In genomic region chr7:872685-873084, GRCh38 we compare ENCODE assay signal across 8 cellular contexts. TPM values are rescaled to one million over a fixed set of nuclear protein-coding genes. Genes with fewer than 3 reads are reported as not detected.
A peak's percentile ranks its signal among the peaks of the same experiment; 100 is the strongest.
DNase-seq lines count a peak whose midpoint lies in the region; ATAC-seq and TF ChIP-seq lines count a peak whose summit lies in the region.
"Not testable (repeated sequence)": the region's sequence is repeated elsewhere in the genome, so short reads cannot be mapped to it uniquely, and the experiment has no call there.

No MANE protein-coding gene starts in this region.

- not testable (repeated sequence) for H2BK12ac ChIP-seq in mesenchymal stem cell (ENCODE audit: low read length in 2 of 2)

- H3K27ac ChIP-seq in ACC112 (ENCODE audit: low read depth, low read length) (peak overlapping the region; percentile 9; the same call in 1 of the 2 replicates), coronary artery (peak overlapping the region; percentile 34 to 68), skeletal muscle tissue (ENCODE audit: low read depth, low read length) (peak overlapping the region; percentile 13), tibial nerve (peak overlapping the region in 3 of 4 donors; percentile 7 to 73 (median 69))
- H3K27ac ChIP-seq in mesenchymal stem cell (ENCODE audit: low read length, poor library complexity, severe bottlenecking), result not testable (repeated sequence)

- H2BK120ac ChIP-seq in mesenchymal stem cell (ENCODE audit: low read depth, low read length), result not testable (repeated sequence)

- H3K14ac ChIP-seq in mesenchymal stem cell (ENCODE audit: low read length in 2 of 2), result not testable (repeated sequence)

- not testable (repeated sequence) for H2AFZ ChIP-seq in ACC112 (ENCODE audit: low read length, unreplicated experiment); mesenchymal stem cell (ENCODE audit: low read depth, low read length)

- not testable (repeated sequence) for H2BK15ac ChIP-seq in mesenchymal stem cell (ENCODE audit: low read depth, poor library complexity, severe bottlenecking)

- H3K27me3 ChIP-seq in ACC112 (ENCODE audit: insufficient read depth, low read length); mesenchymal stem cell (ENCODE audit: control insufficient read depth in 1 of 2, insufficient read depth in 1 of 2, low read length in 2 of 2); skeletal muscle tissue (ENCODE audit: control insufficient read depth in 3 of 3, insufficient read depth in 3 of 3, low read length in 3 of 3); tibial nerve: not testable (repeated sequence)

- not testable (repeated sequence) for TF ChIP-seq POLR2A in tibial nerve (IDR thresholded peaks at IDR 0.05)

- H2BK5ac ChIP-seq in mesenchymal stem cell (ENCODE audit: low read depth, low read length, poor library complexity, severe bottlenecking), result not testable (repeated sequence)

- peaks cover 25% of the 10 kb centered on the region for H3K79me1 ChIP-seq in mesenchymal stem cell (replicated peaks; ENCODE audit: low read length, poor library complexity, severe bottlenecking)

- TF ChIP-seq CTCF in coronary artery (IDR thresholded peaks at IDR 0.05); tibial nerve (IDR thresholded peaks at IDR 0.05): not testable (repeated sequence)

- H3K23ac ChIP-seq in mesenchymal stem cell (ENCODE audit: low read length in 2 of 2), result not testable (repeated sequence)

- not testable (repeated sequence) for TF ChIP-seq EP300 in tibial nerve (IDR thresholded peaks at IDR 0.05)

- H3K27me3 Mint-ChIP-seq in IgD-negative memory B cell; activated naive CD8-positive, alpha-beta T cell: not testable (repeated sequence)

- H3K36me3 ChIP-seq in ACC112 (ENCODE audit: insufficient read depth, low read length) (peaks cover 16% of the 10 kb centered on the region; the same call in 1 of the 2 replicates), mesenchymal stem cell (ENCODE audit: control insufficient read depth in 1 of 2, insufficient read depth in 2 of 2, low read depth in 1 of 2, low read length in 2 of 2) (peaks cover 43 to 69% of the 10 kb centered on the region in 2 experiments), skeletal muscle tissue (ENCODE audit: control insufficient read depth in 3 of 3, insufficient read depth in 3 of 3, low read length in 3 of 3) (peaks cover 37 to 45% (median 40%) of the 10 kb centered on the region in 3 donors), tibial nerve (peaks cover 0 to 57% (median 4%) of the 10 kb centered on the region in 3 donors)

- not testable (repeated sequence) for H3K4ac ChIP-seq in mesenchymal stem cell (ENCODE audit: low read depth in 1 of 2, low read length in 2 of 2)

- not testable (repeated sequence) for H3K9me3 Mint-ChIP-seq in IgD-negative memory B cell; activated naive CD8-positive, alpha-beta T cell (ENCODE audit: low read depth)

- H3K4me2 ChIP-seq in mesenchymal stem cell (ENCODE audit: low read length, poor library complexity, severe bottlenecking), result not testable (repeated sequence)

- peak overlapping the region; percentile 61 for H3K9ac ChIP-seq in mesenchymal stem cell (ENCODE audit: low read length)
- H3K9ac ChIP-seq in skeletal muscle tissue (ENCODE audit: low read depth in 1 of 3, low read length in 3 of 3), result not testable (repeated sequence)

- H3K27ac Mint-ChIP-seq in IgD-negative memory B cell, result peak overlapping the region in 2 of 3 donors; percentile 94
- peak overlapping the region; percentile 22 for H3K27ac Mint-ChIP-seq in activated naive CD8-positive, alpha-beta T cell

- 93% methylated on average over 19 of the region's 19 CpGs for WGBS in mesenchymal stem cell
- 88 to 89% methylated on average over 19 of the region's 19 CpGs for WGBS in tibial nerve, 2 donors

- H4K91ac ChIP-seq in mesenchymal stem cell (ENCODE audit: low read length), result not testable (repeated sequence)

- not testable (repeated sequence) for H3K79me2 ChIP-seq in ACC112 (ENCODE audit: control insufficient read depth, insufficient read depth, low read length, unreplicated experiment)

- H2AK5ac ChIP-seq in mesenchymal stem cell (ENCODE audit: low read length, severe bottlenecking), result not testable (repeated sequence)

- H3K4me3 Mint-ChIP-seq in IgD-negative memory B cell, result peak overlapping the region in 2 of 4 donors; percentile 56 to 89
- H3K4me3 Mint-ChIP-seq in activated naive CD8-positive, alpha-beta T cell, result not testable (repeated sequence)

- H3K4me3 ChIP-seq in ACC112 (ENCODE audit: low read depth, low read length); coronary artery; mesenchymal stem cell (ENCODE audit: insufficient read depth in 1 of 2, low read depth in 1 of 2, low read length in 2 of 2); skeletal muscle tissue (ENCODE audit: low read length in 3 of 3); tibial nerve: not testable (repeated sequence)

- not testable (repeated sequence) for H3K36me3 Mint-ChIP-seq in IgD-negative memory B cell; activated naive CD8-positive, alpha-beta T cell

- H3K4me1 Mint-ChIP-seq in IgD-negative memory B cell, result peaks cover 7 to 10% (median 8%) of the 10 kb centered on the region in 3 donors
- peaks cover 29% of the 10 kb centered on the region for H3K4me1 Mint-ChIP-seq in activated naive CD8-positive, alpha-beta T cell (ENCODE audit: low read depth)

- not testable (repeated sequence) for H4K8ac ChIP-seq in mesenchymal stem cell (ENCODE audit: low read length)

- DNase-seq in coronary artery (ENCODE audit: low spot score); mesenchymal stem cell; tibial nerve (ENCODE audit: low spot score in 2 of 2): not testable (repeated sequence)
- peak; percentile 4 for DNase-seq in Right ventricle myocardium inferior (ENCODE audit: missing footprints)

- ATAC-seq in Right ventricle myocardium inferior, result not testable (repeated sequence)

- H3K9me3 ChIP-seq in mesenchymal stem cell (ENCODE audit: control insufficient read depth, low read length); skeletal muscle tissue (ENCODE audit: control insufficient read depth in 3 of 3, low read length in 3 of 3); tibial nerve: not testable (repeated sequence)

- H3K4me1 ChIP-seq in ACC112 (ENCODE audit: control insufficient read depth, insufficient read depth, low read length, unreplicated experiment), result peaks cover 14% of the 10 kb centered on the region
- peaks cover 12% of the 10 kb centered on the region for H3K4me1 ChIP-seq in mesenchymal stem cell (ENCODE audit: control insufficient read depth, insufficient read depth, low read depth, low read length)
- peaks cover 20 to 33% (median 29%) of the 10 kb centered on the region in 3 donors for H3K4me1 ChIP-seq in skeletal muscle tissue (ENCODE audit: control insufficient read depth in 3 of 3, insufficient read depth in 3 of 3, low read length in 3 of 3)
- peaks cover 2 to 29% (median 14%) of the 10 kb centered on the region in 4 donors for H3K4me1 ChIP-seq in tibial nerve

- intact Hi-C loops in Right ventricle myocardium inferior (cut with DNase I), result loop anchor here (1.0 to 10.0 kb wide), 4 partner anchors 35 to 548 kb away; no protein-coding TSS in a partner anchor

- not testable (repeated sequence) for H3K18ac ChIP-seq in mesenchymal stem cell (ENCODE audit: low read depth in 1 of 2, low read length in 2 of 2)

RNA-seq across cellular contexts. Expression of gene GET4, which starts 3.7 kb away (rescaled TPM):
- polyA plus RNA-seq in IgD-negative memory B cell, result 31.2 TPM
- total RNA-seq in Right ventricle myocardium inferior, result 19.1 TPM
- 23.7 TPM for polyA plus RNA-seq in mesenchymal stem cell (2013, experiment 1 of 2)
- 23.3 TPM for polyA plus RNA-seq in mesenchymal stem cell (2013, experiment 2 of 2)
- 25.1 TPM for total RNA-seq in skeletal muscle tissue
- total RNA-seq in tibial nerve, result 10 to 100 TPM; 29.8 to 50.2 (median 38.3) TPM

RNA-seq across cellular contexts. Expression of gene SUN1, which starts 40.4 kb away (rescaled TPM):
- polyA plus RNA-seq in IgD-negative memory B cell, result 31.0 TPM
- total RNA-seq in Right ventricle myocardium inferior (176 TPM), skeletal muscle tissue (180 TPM), tibial nerve (100 to 1,000 TPM; 243 to 263 (median 244) TPM)
- 67.0 TPM for polyA plus RNA-seq in mesenchymal stem cell (2013, experiment 1 of 2)
- 68.6 TPM for polyA plus RNA-seq in mesenchymal stem cell (2013, experiment 2 of 2)
